ENCODE assay signal across 1 cellular context in genomic region chr20:49188101-49188784, GRCh38.
TF ChIP-seq lines count a peak whose summit lies in the region.

Gene STAU1, minus strand, starts transcription at chr20:49188334. Its CDS starts 22,133 bp downstream, at chr20:49166201.

TF ChIP-seq in WTC11, 78 proteins besides CTCF, POLR2A, EP300 and RAD21 (continued from another document and continues in another):
- TF ChIP-seq PREB (CRISPR knock-in tag; IDR thresholded peaks at IDR 0.05; ENCODE audit: borderline replicate concordance) = no peak
- TF ChIP-seq AR (CRISPR knock-in tag; IDR thresholded peaks at IDR 0.05) = no peak
- TF ChIP-seq CREB1 (CRISPR knock-in tag; IDR thresholded peaks at IDR 0.05) = no peak
- no peak for TF ChIP-seq ZBTB43 (CRISPR knock-in tag; IDR thresholded peaks at IDR 0.05)
- TF ChIP-seq ZNF512 (CRISPR knock-in tag; IDR thresholded peaks at IDR 0.05; ENCODE audit: borderline replicate concordance) = no peak
- no peak for TF ChIP-seq ZNF425 (CRISPR knock-in tag; conservative IDR thresholded peaks at IDR 0.05)
- TF ChIP-seq GRHL2 (CRISPR knock-in tag; IDR thresholded peaks at IDR 0.05; ENCODE audit: insufficient replicate concordance, severe bottlenecking) = no peak
- TF ChIP-seq NFE2L1 (CRISPR knock-in tag; IDR thresholded peaks at IDR 0.05) = 0 out of 2 replicates have a peak, but pooled peaks have one; percentile 37
- no peak for TF ChIP-seq NFATC4 (CRISPR knock-in tag; IDR thresholded peaks at IDR 0.05)
- no peak for TF ChIP-seq ZMAT4 (CRISPR knock-in tag; IDR thresholded peaks at IDR 0.05)
- no peak for TF ChIP-seq PRDM15 (CRISPR knock-in tag; IDR thresholded peaks at IDR 0.05)
- no peak for TF ChIP-seq SMAD4 (CRISPR knock-in tag; IDR thresholded peaks at IDR 0.05)
- no peak for TF ChIP-seq AFF4 (CRISPR knock-in tag; IDR thresholded peaks at IDR 0.05; ENCODE audit: borderline replicate concordance)
- no peak for TF ChIP-seq SOX15 (CRISPR knock-in tag; IDR thresholded peaks at IDR 0.05)
- no peak for TF ChIP-seq OVOL2 (CRISPR knock-in tag; IDR thresholded peaks at IDR 0.05; ENCODE audit: borderline replicate concordance)
- no peak for TF ChIP-seq ESRRA (CRISPR knock-in tag; IDR thresholded peaks at IDR 0.05; ENCODE audit: borderline replicate concordance)
- TF ChIP-seq E2F5 (CRISPR knock-in tag; IDR thresholded peaks at IDR 0.05) = peak; percentile 94
- TF ChIP-seq ATF2 (CRISPR knock-in tag; IDR thresholded peaks at IDR 0.05; ENCODE audit: borderline replicate concordance, low read depth) = no peak
- no peak for TF ChIP-seq ERG (CRISPR knock-in tag; IDR thresholded peaks at IDR 0.05)
- no peak for TF ChIP-seq CBFB (CRISPR knock-in tag; IDR thresholded peaks at IDR 0.05; ENCODE audit: low read depth)
- no peak for TF ChIP-seq JUN (CRISPR knock-in tag; IDR thresholded peaks at IDR 0.05)
- no peak for TF ChIP-seq CDX4 (CRISPR knock-in tag; IDR thresholded peaks at IDR 0.05; ENCODE audit: borderline replicate concordance)
